ENCODE assay signal across 21 cellular contexts in genomic region chr7:6652446-6653011, GRCh38. TPM values are rescaled to one million over a fixed set of nuclear protein-coding genes. Genes with fewer than 3 reads are reported as not detected.
DNase-seq lines count a peak whose midpoint lies in the region; ATAC-seq, FAIRE-seq and TF ChIP-seq lines count a peak whose summit lies in the region.
"Had no signal": no experiment of that assay in that cellular context is flagged by ENCODE, and none has a peak within 500 bp of the region (broad histone marks: within the 10 kb centered on the region; RNA-seq: fewer than 3 reads in every experiment).

No MANE protein-coding gene starts in this region.

- no peak overlapping the region for H3K27ac ChIP-seq in HepG2 (ENCODE audit: extremely low read length, insufficient read depth, low read length)
- H3K27ac ChIP-seq in right lobe of liver, result no peak overlapping the region
- no peak overlapping the region for H3K27ac ChIP-seq in GM12878 (ENCODE audit: control insufficient read depth, insufficient read depth)
- H3K27ac ChIP-seq in neuronal stem cell (replicated peaks; ENCODE audit: low read length), result no peak overlapping the region
- H3K27ac ChIP-seq: GM23248, HL-60, KMS-11, SK-N-MC had no signal

- H3K4me1 ChIP-seq in HepG2 (ENCODE audit: insufficient read depth, low read length) (no peaks in the 10 kb centered on the region), right lobe of liver (no peaks in the 10 kb centered on the region), GM12878 (ENCODE audit: control insufficient read depth, insufficient read depth, low read length) (no peaks in the 10 kb centered on the region), neuronal stem cell (ENCODE audit: control insufficient read depth in 2 of 2, insufficient read depth in 1 of 2, low read depth in 1 of 2, low read length in 2 of 2) (no peaks in the 10 kb centered on the region)
- H3K4me1 ChIP-seq: BE2C had no signal

- H2BK15ac ChIP-seq in neuronal stem cell (ENCODE audit: low read length), result no peak overlapping the region

- H3K36me3 ChIP-seq in HepG2 (replicated peaks in 1 of 2; ENCODE audit: control insufficient read depth in 1 of 2, insufficient read depth in 2 of 2, low read length in 2 of 2) (peaks cover 6 to 12% of the 10 kb centered on the region in 2 experiments; a peak in 3 of 5 replicates), right lobe of liver (peaks cover 0 to 21% (median 8%) of the 10 kb centered on the region in 4 donors), GM12878 (ENCODE audit: control insufficient read depth in 2 of 2, insufficient read depth in 2 of 2, low read length in 1 of 2) (peaks cover 13 to 37% of the 10 kb centered on the region in 2 experiments), neuronal stem cell (replicated peaks in 1 of 2; ENCODE audit: control insufficient read depth in 2 of 2, insufficient read depth in 2 of 2, low read length in 2 of 2) (peaks cover 43 to 69% of the 10 kb centered on the region in 2 donors)

- H3K9me3 Mint-ChIP-seq in progenitor cell of endocrine pancreas (ENCODE audit: low read depth), result no peaks in the 10 kb centered on the region

- POLR2A ChIA-PET in HepG2 (lab: Yijun Ruan, JAX), result no interaction called here
- POLR2A ChIA-PET in GM12878 (lab: Charles Lee), result no interaction called here

- H3K14ac ChIP-seq in neuronal stem cell (ENCODE audit: low read length), result no peak overlapping the region

- H3K9me3 ChIP-seq in HepG2 (ENCODE audit: low read length), result no peaks in the 10 kb centered on the region
- H3K9me3 ChIP-seq in right lobe of liver, result no peaks in the 10 kb centered on the region
- peaks cover 13% of the 10 kb centered on the region; the same call in 2 of the 3 replicates for H3K9me3 ChIP-seq in GM12878 (replicated peaks; ENCODE audit: control insufficient read depth, insufficient read depth, low read length)
- H3K9me3 ChIP-seq in neuronal stem cell (replicated peaks in 1 of 2; ENCODE audit: control insufficient read depth in 2 of 2, insufficient read depth in 1 of 2, low read depth in 1 of 2, low read length in 2 of 2), result peaks cover 26 to 36% of the 10 kb centered on the region in 2 donors
- H3K9me3 ChIP-seq: BE2C had no signal

- CTCF ChIA-PET in HepG2 (lab: Yijun Ruan, JAX; ENCODE audit: low intra/inter-chr PET ratio, low total read pairs), result no interaction called here
- CTCF ChIA-PET in GM12878 (lab: Yijun Ruan, JAX), result no interaction called here

- no peak overlapping the region for H2AK5ac ChIP-seq in neuronal stem cell (ENCODE audit: low read depth, low read length)

- in situ Hi-C loops in HepG2 (cut with HindIII; ENCODE audit: extremely low pct_ligation_motif_present, low pct_unique_long_range_greater_than_20kb) (no loop called here), GM12878 (cut with MboI) (no loop called here)

- ATAC-seq in HepG2 (no peak), right lobe of liver (no peak), GM12878 (no peak), HG03571 (IDR thresholded peaks at IDR 0.05; ENCODE audit: unreplicated experiment) (no peak)

- H3K4me1 Mint-ChIP-seq in progenitor cell of endocrine pancreas (ENCODE audit: low read depth), result no peaks in the 10 kb centered on the region

- no peak for TF ChIP-seq EP300 in HepG2 (IDR thresholded peaks at IDR 0.05; ENCODE audit: low read depth in 2 of 2, low read length in 2 of 2)
- no peak for TF ChIP-seq EP300 in HepG2 (CRISPR knock-in tag; IDR thresholded peaks at IDR 0.05; ENCODE audit: borderline replicate concordance)
- no peak for TF ChIP-seq EP300 in GM12878 (IDR thresholded peaks at IDR 0.05; ENCODE audit: borderline replicate concordance in 1 of 2, control insufficient read depth in 1 of 2, low read depth in 2 of 2, low read length in 2 of 2)

- H3K18ac ChIP-seq in neuronal stem cell (ENCODE audit: low read length), result no peak overlapping the region

- SMC1A ChIA-PET in GM12878 (lab: Charles Lee; ENCODE audit: uncharacterized antibody, unreplicated experiment), result no interaction called here

- no peak overlapping the region for H2BK12ac ChIP-seq in neuronal stem cell (ENCODE audit: low read length)

- TF ChIP-seq POLR2A in HepG2 (IDR thresholded peaks at IDR 0.05; ENCODE audit: insufficient read depth in 1 of 2, low read depth in 2 of 2, low read length in 2 of 2), result no peak
- no peak for TF ChIP-seq POLR2A in right lobe of liver (IDR thresholded peaks at IDR 0.05)
- TF ChIP-seq POLR2A in GM12878 (IDR thresholded peaks at IDR 0.05; ENCODE audit: low read depth, low read length), result 0 out of 2 replicates have a peak, but pooled peaks have one; percentile 31

- H4K20me1 ChIP-seq in HepG2 (ENCODE audit: insufficient read depth, low read length) (no peaks in the 10 kb centered on the region), GM12878 (ENCODE audit: control insufficient read depth, insufficient read depth) (no peaks in the 10 kb centered on the region)

- no peaks in the 10 kb centered on the region for H3K79me2 ChIP-seq in HepG2 (ENCODE audit: insufficient read depth, low read length)
- no peaks in the 10 kb centered on the region for H3K79me2 ChIP-seq in GM12878 (ENCODE audit: control insufficient read depth, insufficient read depth, low read length)

- 99% methylated on average over 68 of the region's 75 CpGs for WGBS in HepG2 (ENCODE audit: low lambda C conversion rate)
- 97% methylated on average over 22 of the region's 75 CpGs for WGBS in right lobe of liver (ENCODE audit: insufficient coverage, low coverage, low lambda C conversion rate, missing lambda C conversion rate)
- 98% methylated on average over 55 of the region's 75 CpGs for WGBS in GM12878 (ENCODE audit: insufficient coverage, insufficient replicate concordance, low lambda C conversion rate, missing lambda C conversion rate)
- no CpG with 5 or more reads among the region's 75 CpGs for WGBS in neuronal stem cell (ENCODE audit: extremely low coverage in 2 of 2, insufficient read length in 2 of 2, insufficient replicate concordance in 1 of 2), 2 donors

- H4K8ac ChIP-seq in neuronal stem cell (ENCODE audit: low read depth, low read length), result no peak overlapping the region

- H3K36me3 Mint-ChIP-seq in progenitor cell of endocrine pancreas (ENCODE audit: insufficient read depth), result peaks cover 32% of the 10 kb centered on the region

- TF ChIP-seq RAD21 in HepG2 (CRISPR knock-in tag; IDR thresholded peaks at IDR 0.05) (no peak), GM12878 (IDR thresholded peaks at IDR 0.05; ENCODE audit: insufficient read depth, low read depth, low read length) (no peak)

- no peaks in the 10 kb centered on the region for H3K27me3 Mint-ChIP-seq in progenitor cell of endocrine pancreas

- H3K23ac ChIP-seq in neuronal stem cell (ENCODE audit: low read depth, low read length, poor library complexity), result no peak overlapping the region

- H3K4me3 ChIP-seq in HepG2 (replicated peaks in 1 of 3; ENCODE audit: insufficient read depth in 1 of 3, low read depth in 2 of 3, low read length in 3 of 3), result no peak overlapping the region
- no peak overlapping the region for H3K4me3 ChIP-seq in right lobe of liver
- no peak overlapping the region for H3K4me3 ChIP-seq in GM12878
- H3K4me3 ChIP-seq in neuronal stem cell (ENCODE audit: low read length in 2 of 2), result no peak overlapping the region
- H3K4me3 ChIP-seq: GM23248, SK-N-MC had no signal

- H2AFZ ChIP-seq in HepG2 (ENCODE audit: low read length), result no peak overlapping the region
- H2AFZ ChIP-seq in GM12878 (ENCODE audit: control insufficient read depth, low read depth, low read length), result no peak overlapping the region
- H2AFZ ChIP-seq in neuronal stem cell (ENCODE audit: low read length), result no peak overlapping the region
- H2AFZ ChIP-seq: GM23248 had no signal

- H3K9ac ChIP-seq in HepG2 (ENCODE audit: insufficient read depth, low read depth, low read length) (no peak overlapping the region), GM12878 (ENCODE audit: control insufficient read depth, insufficient read depth, low read length) (no peak overlapping the region), neuronal stem cell (ENCODE audit: low read depth, low read length, poor library complexity) (no peak overlapping the region)
- H3K9ac ChIP-seq: GM23248, KMS-11 had no signal

- H3K4me2 ChIP-seq in HepG2 (ENCODE audit: low read depth, low read length), result no peak overlapping the region
- no peak overlapping the region for H3K4me2 ChIP-seq in GM12878 (ENCODE audit: control insufficient read depth, insufficient read depth)
- peak overlapping the region; percentile 11 for H3K4me2 ChIP-seq in neuronal stem cell (ENCODE audit: insufficient read depth, low read length, poor library complexity, severe bottlenecking)
- H3K4me2 ChIP-seq: KMS-11 had no signal

- no peak overlapping the region for H4K91ac ChIP-seq in neuronal stem cell (ENCODE audit: low read depth, low read length, poor library complexity)

- H3K4ac ChIP-seq in neuronal stem cell (ENCODE audit: low read length), result no peak overlapping the region

- intact Hi-C loops in HepG2 (cut with micrococcal nuclease; ENCODE audit: unreplicated experiment), result no loop called here
- intact Hi-C loops in right lobe of liver (cut with DNase I), result no loop called here
- intact Hi-C loops in GM12878 (cut with micrococcal nuclease; ENCODE audit: unreplicated experiment), result no loop called here

- no peak overlapping the region for H3K4me3 Mint-ChIP-seq in progenitor cell of endocrine pancreas (ENCODE audit: low read depth)

- H3K27me3 ChIP-seq in HepG2 (ENCODE audit: control insufficient read depth in 1 of 2, insufficient read depth in 2 of 2, low read length in 2 of 2) (no peaks in the 10 kb centered on the region), right lobe of liver (no peaks in the 10 kb centered on the region), GM12878 (replicated peaks in 1 of 2; ENCODE audit: control insufficient read depth in 2 of 2, insufficient read depth in 2 of 2, low read length in 1 of 2) (no peaks in the 10 kb centered on the region), neuronal stem cell (ENCODE audit: control insufficient read depth in 3 of 3, insufficient read depth in 3 of 3, low read depth in 1 of 3, low read length in 3 of 3) (no peaks in the 10 kb centered on the region)
- H3K27me3 ChIP-seq: BE2C had no signal

- H3K79me1 ChIP-seq in neuronal stem cell (ENCODE audit: low read depth, low read length), result peaks cover 14% of the 10 kb centered on the region

- DNase-seq in HepG2 (ENCODE audit: low spot score) (no peak), right lobe of liver (no peak), GM12878 (ENCODE audit: low read depth, low spot score) (no peak), neuronal stem cell (ENCODE audit: low spot score) (no peak), medulla oblongata (ENCODE audit: extremely low spot score) (no peak), progenitor cell of endocrine pancreas (ENCODE audit: low spot score, unreplicated experiment) (no peak), epidermal melanocyte (ENCODE audit: insufficient read length, low spot score) (no peak)
- DNase-seq: BE2C, DMS153, EL, GM23248, NCI-H1092 treated with DMSO at 0.1 percent for 48 hours, NCI-H1694 treated with DMSO at 0.1 percent for 48 hours, NCI-H446 treated with DMSO at 0.1 percent for 48 hours, NCI-H748 treated with DMSO at 0.1 percent for 48 hours had no signal

- H2BK120ac ChIP-seq in neuronal stem cell (ENCODE audit: low read depth, low read length), result no peak overlapping the region

- H3K27ac Mint-ChIP-seq in progenitor cell of endocrine pancreas, result no peak overlapping the region

- FAIRE-seq in HepG2 (lab: Jason Lieb, UNC) (no peak), GM12878 (lab: Jason Lieb, UNC) (no peak)
- FAIRE-seq: GM18507 had no signal

- no peak for TF ChIP-seq CTCF in HepG2 (CRISPR knock-in tag; IDR thresholded peaks at IDR 0.05)
- TF ChIP-seq CTCF in right lobe of liver (IDR thresholded peaks at IDR 0.05), result no peak
- TF ChIP-seq CTCF in GM12878 (IDR thresholded peaks at IDR 0.05 in 2 of 3, conservative IDR thresholded peaks at IDR 0.05 in 1 of 3; ENCODE audit: control insufficient read depth in 2 of 3, extremely low read depth in 1 of 3, insufficient read depth in 1 of 3, low read depth in 3 of 3, low read length in 3 of 3), result no peak
- no peak for TF ChIP-seq CTCF in progenitor cell of endocrine pancreas (IDR thresholded peaks at IDR 0.05; ENCODE audit: unreplicated experiment)

- H2BK5ac ChIP-seq in neuronal stem cell (ENCODE audit: low read length), result no peak overlapping the region

- RAD21 ChIA-PET in GM12878 (lab: Charles Lee; ENCODE audit: unreplicated experiment), result no interaction called here

- BruUV-seq in HepG2 (replicated peaks; lab: Mats Ljungman, UMichigan), result no TSS peak
- no TSS peak for BruUV-seq in GM12878 (replicated peaks; lab: Mats Ljungman, UMichigan)

RNA-seq across cellular contexts. Expression of gene ZNF316, which starts 15.4 kb away (rescaled TPM):
- total RNA-seq in HepG2 (2016; rRNA removed; fragmentation: Illumina TruSeq; extraction: Trizol) (5.3 and 9.9 TPM in 2 replicates), right lobe of liver (10 to 100 TPM in 4 of 6 experiments, 1 to 10 TPM in 2; 9.5 to 25.1 (median 15.2) TPM), GM12878 (2014; rRNA removed) (10.4 and 12.8 TPM in 2 replicates), GM12878 (2014; rRNA removed; fragmentation: Illumina TruSeq; extraction: Trizol) (4.3 and 5.4 TPM in 2 replicates), GM12878 (2021) (22.7 and 28.9 TPM in 2 replicates), progenitor cell of endocrine pancreas (59.6 and 59.7 TPM in 2 replicates)
- 1.4 and 1.9 TPM in 2 replicates for total RNA-seq in HepG2 (2016; cell fraction: cytosol; rRNA removed; fragmentation: Illumina TruSeq; extraction: Trizol; ENCODE audit: low read depth)
- total RNA-seq in HepG2 (2016; cell fraction: insoluble cytoplasmic fraction; rRNA removed; fragmentation: Illumina TruSeq; extraction: Trizol), result 3.8 and 8.2 TPM in 2 replicates
- total RNA-seq in HepG2 (2016; cell fraction: membrane; rRNA removed; fragmentation: Illumina TruSeq; extraction: Trizol), result 1.5 and 1.9 TPM in 2 replicates
- 6.6 and 7.7 TPM in 2 replicates for total RNA-seq in HepG2 (2016; cell fraction: nucleus; rRNA removed; fragmentation: Illumina TruSeq; extraction: Trizol)
- polyA plus RNA-seq in HepG2 (2011; rRNA removed) (4.3 and 5.6 TPM in 2 replicates), GM12878 (2011; rRNA removed) (12.5 and 13.8 TPM in 2 replicates), GM12878 (2014; fragmentation: Illumina TruSeq; extraction: Trizol) (6.1 and 9.2 TPM in 2 replicates), GM12878 (2014; fragmentation: Nextera tagmentation; extraction: Ambion mirVana) (under 1 TPM; 0.03 to 0.26 TPM), GM12878 (2014; rRNA removed) (15.1 and 19.3 TPM in 2 replicates), GM12878 (2016; fragmentation: Nextera tagmentation; extraction: Ambion mirVana) (1 to 10 TPM in 1 of 2 experiments, under 1 TPM in 1; 0.30 to 1.1 TPM)
- 2.3 and 3.2 TPM in 2 replicates for polyA plus RNA-seq in HepG2 (2011; cell fraction: cytosol; rRNA removed)
- polyA plus RNA-seq in HepG2 (2011; cell fraction: nucleus; rRNA removed), result 35.5 and 38.7 TPM in 2 replicates
- polyA plus RNA-seq in HepG2 (2012), result 10.3 and 12.2 TPM in 2 replicates
- polyA plus RNA-seq in HepG2 (2016; cell fraction: cytosol; fragmentation: Illumina TruSeq; extraction: Trizol; ENCODE audit: low read depth), result 0.19 and 0.27 TPM in 2 replicates
- 3.8 and 4.0 TPM in 2 replicates for polyA plus RNA-seq in HepG2 (2016; cell fraction: insoluble cytoplasmic fraction; fragmentation: Illumina TruSeq; extraction: Trizol; ENCODE audit: low read depth)
- 0.60 and 1.1 TPM in 2 replicates for polyA plus RNA-seq in HepG2 (2016; cell fraction: membrane; fragmentation: Illumina TruSeq; extraction: Trizol; ENCODE audit: low read depth)
- 31.1 and 32.1 TPM in 2 replicates for polyA plus RNA-seq in HepG2 (2016; cell fraction: nucleus; fragmentation: Illumina TruSeq; extraction: Trizol; ENCODE audit: insufficient read depth, low read depth)
- polyA minus RNA-seq in HepG2 (2011; rRNA and poly(A)+ RNA removed; ENCODE audit: low replicate concordance), result 4.5 and 7.7 TPM in 2 replicates
- polyA minus RNA-seq in HepG2 (2011; cell fraction: cytosol; rRNA and poly(A)+ RNA removed), result 3.2 and 3.8 TPM in 2 replicates
- 5.9 and 7.0 TPM in 2 replicates for polyA minus RNA-seq in HepG2 (2011; cell fraction: nucleus; rRNA and poly(A)+ RNA removed)
- 42.1 and 54.6 TPM in 2 replicates for total RNA-seq in GM12878 (2013; cell fraction: nucleolus; rRNA removed)
- polyA plus RNA-seq in GM12878 (2011; ENCODE audit: low read depth), result 7.2 TPM
- 8.4 and 13.7 TPM in 2 replicates for polyA plus RNA-seq in GM12878 (2011; cell fraction: cytosol; rRNA removed)
- polyA plus RNA-seq in GM12878 (2011; cell fraction: nucleus; rRNA removed), result 66.9 and 83.1 TPM in 2 replicates
- 21.4 and 26.2 TPM in 2 replicates for polyA plus RNA-seq in GM12878 (2012)
- 4.6 and 8.1 TPM in 2 replicates for polyA minus RNA-seq in GM12878 (2011; rRNA and poly(A)+ RNA removed)
- polyA minus RNA-seq in GM12878 (2011; cell fraction: cytosol; rRNA and poly(A)+ RNA removed), result 4.3 and 7.5 TPM in 2 replicates
- polyA minus RNA-seq in GM12878 (2011; cell fraction: nucleus; rRNA and poly(A)+ RNA removed), result 8.0 and 12.3 TPM in 2 replicates
- 11.1 TPM for polyA plus RNA-seq in neuronal stem cell (2013, experiment 1 of 2)
- polyA plus RNA-seq in neuronal stem cell (2013, experiment 2 of 2), result 10.9 TPM

RNA-seq across cellular contexts. Expression of gene ZNF853, which starts 37.1 kb away (rescaled TPM):
- total RNA-seq in HepG2 (2016; rRNA removed; fragmentation: Illumina TruSeq; extraction: Trizol) (2.1 and 2.5 TPM in 2 replicates), right lobe of liver (under 1 TPM; 0.20 to 0.98 (median 0.37) TPM), GM12878 (2014; rRNA removed) (0.05 and 0.06 TPM in 2 replicates), GM12878 (2014; rRNA removed; fragmentation: Illumina TruSeq; extraction: Trizol) (0.04 and 0.05 TPM in 2 replicates), GM12878 (2021) (0.11 and 0.13 TPM in 2 replicates), progenitor cell of endocrine pancreas (13.7 and 14.3 TPM in 2 replicates)
- total RNA-seq in HepG2 (2016; cell fraction: cytosol; rRNA removed; fragmentation: Illumina TruSeq; extraction: Trizol; ENCODE audit: low read depth), result 0.61 and 1.3 TPM in 2 replicates
- 1.9 and 2.0 TPM in 2 replicates for total RNA-seq in HepG2 (2016; cell fraction: insoluble cytoplasmic fraction; rRNA removed; fragmentation: Illumina TruSeq; extraction: Trizol)
- total RNA-seq in HepG2 (2016; cell fraction: membrane; rRNA removed; fragmentation: Illumina TruSeq; extraction: Trizol), result 3.2 and 3.3 TPM in 2 replicates
- 1.5 and 1.9 TPM in 2 replicates for total RNA-seq in HepG2 (2016; cell fraction: nucleus; rRNA removed; fragmentation: Illumina TruSeq; extraction: Trizol)
- polyA plus RNA-seq in HepG2 (2011; rRNA removed) (6.2 and 10.8 TPM in 2 replicates), GM12878 (2011; rRNA removed) (0.17 and 0.26 TPM in 2 replicates), GM12878 (2014; fragmentation: Illumina TruSeq; extraction: Trizol) (0.04 and 0.05 TPM in 2 replicates), GM12878 (2014; fragmentation: Nextera tagmentation; extraction: Ambion mirVana) (not detected), GM12878 (2014; rRNA removed) (0.05 TPM in 1 of 2 replicates, not detected in the other), GM12878 (2016; fragmentation: Nextera tagmentation; extraction: Ambion mirVana) (under 1 TPM in 1 of 2 experiments, not detected in 1; 0.04 TPM)
- 7.2 and 8.2 TPM in 2 replicates for polyA plus RNA-seq in HepG2 (2011; cell fraction: cytosol; rRNA removed)
- 4.4 and 5.8 TPM in 2 replicates for polyA plus RNA-seq in HepG2 (2011; cell fraction: nucleus; rRNA removed)
- polyA plus RNA-seq in HepG2 (2012), result 4.2 and 5.1 TPM in 2 replicates
- 1.6 and 1.7 TPM in 2 replicates for polyA plus RNA-seq in HepG2 (2016; cell fraction: cytosol; fragmentation: Illumina TruSeq; extraction: Trizol; ENCODE audit: low read depth)
- 3.6 and 4.7 TPM in 2 replicates for polyA plus RNA-seq in HepG2 (2016; cell fraction: insoluble cytoplasmic fraction; fragmentation: Illumina TruSeq; extraction: Trizol; ENCODE audit: low read depth)
- polyA plus RNA-seq in HepG2 (2016; cell fraction: membrane; fragmentation: Illumina TruSeq; extraction: Trizol; ENCODE audit: low read depth), result 4.5 and 5.2 TPM in 2 replicates
- 3.6 and 4.1 TPM in 2 replicates for polyA plus RNA-seq in HepG2 (2016; cell fraction: nucleus; fragmentation: Illumina TruSeq; extraction: Trizol; ENCODE audit: insufficient read depth, low read depth)
- 0.16 and 14.3 TPM in 2 replicates for polyA minus RNA-seq in HepG2 (2011; rRNA and poly(A)+ RNA removed; ENCODE audit: low replicate concordance)
- 6.0 and 8.6 TPM in 2 replicates for polyA minus RNA-seq in HepG2 (2011; cell fraction: cytosol; rRNA and poly(A)+ RNA removed)
- 1.7 and 2.9 TPM in 2 replicates for polyA minus RNA-seq in HepG2 (2011; cell fraction: nucleus; rRNA and poly(A)+ RNA removed)
- total RNA-seq in GM12878 (2013; cell fraction: nucleolus; rRNA removed), result 0.61 and 0.73 TPM in 2 replicates
- polyA plus RNA-seq in GM12878 (2011; ENCODE audit: low read depth), result 0.12 TPM
- 0.25 and 0.33 TPM in 2 replicates for polyA plus RNA-seq in GM12878 (2011; cell fraction: cytosol; rRNA removed)
- 0.22 and 0.27 TPM in 2 replicates for polyA plus RNA-seq in GM12878 (2011; cell fraction: nucleus; rRNA removed)
- polyA plus RNA-seq in GM12878 (2012), result 0.19 and 0.25 TPM in 2 replicates
- 0.29 and 0.46 TPM in 2 replicates for polyA minus RNA-seq in GM12878 (2011; rRNA and poly(A)+ RNA removed)
- 0.21 and 0.40 TPM in 2 replicates for polyA minus RNA-seq in GM12878 (2011; cell fraction: cytosol; rRNA and poly(A)+ RNA removed)
- polyA minus RNA-seq in GM12878 (2011; cell fraction: nucleus; rRNA and poly(A)+ RNA removed), result 0.12 TPM in 1 of 2 replicates, not detected in the other
- polyA plus RNA-seq in neuronal stem cell (2013, experiment 1 of 2), result 5.3 TPM
- 5.4 TPM for polyA plus RNA-seq in neuronal stem cell (2013, experiment 2 of 2)
- total RNA-seq: MCF 10A had no signal
- polyA plus RNA-seq: GM23248 had no signal

RNA-seq across cellular contexts. Expression of gene ZNF12, which starts 54.2 kb away (rescaled TPM):
- total RNA-seq in HepG2 (2016; rRNA removed; fragmentation: Illumina TruSeq; extraction: Trizol) (22.8 and 28.1 TPM in 2 replicates), right lobe of liver (10 to 100 TPM in 4 of 6 experiments, 1 to 10 TPM in 2; 5.4 to 11.1 (median 10.5) TPM), GM12878 (2014; rRNA removed) (17.4 and 18.6 TPM in 2 replicates), GM12878 (2014; rRNA removed; fragmentation: Illumina TruSeq; extraction: Trizol) (17.3 and 19.2 TPM in 2 replicates), GM12878 (2021) (20.4 and 22.6 TPM in 2 replicates), progenitor cell of endocrine pancreas (25.7 and 28.8 TPM in 2 replicates)
- 1.8 and 2.6 TPM in 2 replicates for total RNA-seq in HepG2 (2016; cell fraction: cytosol; rRNA removed; fragmentation: Illumina TruSeq; extraction: Trizol; ENCODE audit: low read depth)
- total RNA-seq in HepG2 (2016; cell fraction: insoluble cytoplasmic fraction; rRNA removed; fragmentation: Illumina TruSeq; extraction: Trizol), result 23.1 and 28.1 TPM in 2 replicates
- 6.7 and 10.6 TPM in 2 replicates for total RNA-seq in HepG2 (2016; cell fraction: membrane; rRNA removed; fragmentation: Illumina TruSeq; extraction: Trizol)
- 30.8 and 32.0 TPM in 2 replicates for total RNA-seq in HepG2 (2016; cell fraction: nucleus; rRNA removed; fragmentation: Illumina TruSeq; extraction: Trizol)
- polyA plus RNA-seq in HepG2 (2011; rRNA removed) (17.5 and 21.4 TPM in 2 replicates), GM12878 (2011; rRNA removed) (38.1 and 58.1 TPM in 2 replicates), GM12878 (2014; fragmentation: Illumina TruSeq; extraction: Trizol) (17.8 and 18.1 TPM in 2 replicates), GM12878 (2014; fragmentation: Nextera tagmentation; extraction: Ambion mirVana) (1 to 10 TPM; 6.7 to 7.2 TPM), GM12878 (2014; rRNA removed) (11.4 and 16.2 TPM in 2 replicates), GM12878 (2016; fragmentation: Nextera tagmentation; extraction: Ambion mirVana) (10 to 100 TPM in 1 of 2 experiments, 1 to 10 TPM in 1; 8.7 to 10.1 TPM)
- polyA plus RNA-seq in HepG2 (2011; cell fraction: cytosol; rRNA removed), result 4.1 and 6.3 TPM in 2 replicates
- polyA plus RNA-seq in HepG2 (2011; cell fraction: nucleus; rRNA removed), result 39.3 and 40.0 TPM in 2 replicates
- 14.5 and 19.0 TPM in 2 replicates for polyA plus RNA-seq in HepG2 (2012)
- polyA plus RNA-seq in HepG2 (2016; cell fraction: cytosol; fragmentation: Illumina TruSeq; extraction: Trizol; ENCODE audit: low read depth), result 1.7 and 2.4 TPM in 2 replicates
- 15.6 and 17.8 TPM in 2 replicates for polyA plus RNA-seq in HepG2 (2016; cell fraction: insoluble cytoplasmic fraction; fragmentation: Illumina TruSeq; extraction: Trizol; ENCODE audit: low read depth)
- 3.9 and 5.4 TPM in 2 replicates for polyA plus RNA-seq in HepG2 (2016; cell fraction: membrane; fragmentation: Illumina TruSeq; extraction: Trizol; ENCODE audit: low read depth)
- 42.6 and 43.6 TPM in 2 replicates for polyA plus RNA-seq in HepG2 (2016; cell fraction: nucleus; fragmentation: Illumina TruSeq; extraction: Trizol; ENCODE audit: insufficient read depth, low read depth)
- 7.6 and 11.4 TPM in 2 replicates for polyA minus RNA-seq in HepG2 (2011; rRNA and poly(A)+ RNA removed; ENCODE audit: low replicate concordance)
- 15.6 and 16.9 TPM in 2 replicates for polyA minus RNA-seq in HepG2 (2011; cell fraction: cytosol; rRNA and poly(A)+ RNA removed)
- polyA minus RNA-seq in HepG2 (2011; cell fraction: nucleus; rRNA and poly(A)+ RNA removed), result 38.9 and 50.5 TPM in 2 replicates
- total RNA-seq in GM12878 (2013; cell fraction: nucleolus; rRNA removed), result 85.3 and 92.5 TPM in 2 replicates
- 6.4 TPM for polyA plus RNA-seq in GM12878 (2011; ENCODE audit: low read depth)
- 11.3 and 12.9 TPM in 2 replicates for polyA plus RNA-seq in GM12878 (2011; cell fraction: cytosol; rRNA removed)
- 64.0 and 95.4 TPM in 2 replicates for polyA plus RNA-seq in GM12878 (2011; cell fraction: nucleus; rRNA removed)
- polyA plus RNA-seq in GM12878 (2012), result 12.3 and 18.3 TPM in 2 replicates
- polyA minus RNA-seq in GM12878 (2011; rRNA and poly(A)+ RNA removed), result 23.6 and 35.8 TPM in 2 replicates
- polyA minus RNA-seq in GM12878 (2011; cell fraction: cytosol; rRNA and poly(A)+ RNA removed), result 8.9 and 17.6 TPM in 2 replicates
- 20.7 and 20.9 TPM in 2 replicates for polyA minus RNA-seq in GM12878 (2011; cell fraction: nucleus; rRNA and poly(A)+ RNA removed)
- 14.7 TPM for polyA plus RNA-seq in neuronal stem cell (2013, experiment 1 of 2)
- polyA plus RNA-seq in neuronal stem cell (2013, experiment 2 of 2), result 14.7 TPM

Comparison
In these comparisons a context has a peak if more than half of its experiments do, and no peak if none do; other contexts are left out.
1. Of the 75 proteins assayed by ChIP-seq in both HepG2 and GM12878: peak only in HepG2: none; only in GM12878: POLR2A; in both: none; in neither: 74.